In genomic region chr3:151268267-151269235, GRCh38 we compare ENCODE assay signal across 9 cellular contexts. TPM values are rescaled to one million over a fixed set of nuclear protein-coding genes. Genes with fewer than 3 reads are reported as not detected.
DNase-seq lines count a peak whose midpoint lies in the region; ATAC-seq and TF ChIP-seq lines count a peak whose summit lies in the region.
"Had no signal": no experiment of that assay in that cellular context is flagged by ENCODE, and none has a peak within 500 bp of the region (broad histone marks: within the 10 kb centered on the region; RNA-seq: fewer than 3 reads in every experiment).

No MANE protein-coding gene starts in this region.

- no peak for TF ChIP-seq CTCF in CD8-positive, alpha-beta T cell (IDR thresholded peaks at IDR 0.05)
- TF ChIP-seq CTCF in mesothelial cell of epicardium (IDR thresholded peaks at IDR 0.05; ENCODE audit: unreplicated experiment) (no peak), thyroid gland (IDR thresholded peaks at IDR 0.05) (no peak)

- no peaks in the 10 kb centered on the region for H3K36me3 ChIP-seq in CD8-positive, alpha-beta T cell (ENCODE audit: insufficient read depth, low read length)
- H3K36me3 ChIP-seq in thyroid gland: no peaks in the 10 kb centered on the region

- intact Hi-C loops in CD8-positive, alpha-beta T cell (cut with DNase I, micrococcal nuclease): loop anchor here in 1 of 2 experiments (1.0 kb wide), 1 partner anchor 10 kb away; the partner anchor contains the start of gene P2RY14
- intact Hi-C loops in thyroid gland (cut with DNase I): no loop called here

- DNase-seq in CD8-positive, alpha-beta T cell: peak in 4 of 7 experiments; percentile 27 to 60 (median 32)
- DNase-seq in activated naive CD8-positive, alpha-beta T cell treated with anti-CD3 and anti-CD28 coated beads, Interleukin-2, amount 10 ng/mL, durations not matched to agents 7 days and 5 days: peak; percentile 59
- DNase-seq in DMS 273 treated with DMSO at 0.1 percent for 48 hours (lab: John Stamatoyannopoulos, UW): no peak
- no peak for DNase-seq in NCI-H2029 treated with DMSO at 0.1 percent for 48 hours (lab: John Stamatoyannopoulos, UW)
- DNase-seq in mesothelial cell of epicardium (ENCODE audit: low spot score in 2 of 2, unreplicated experiment in 2 of 2): no peak
- no peak for DNase-seq in thyroid gland
- DNase-seq: activated effector memory CD4-positive, alpha-beta T cell treated with anti-CD3 and anti-CD28 coated beads, Interleukin-2, amount 50 U/mL, for 16 hours had no signal

- POLR2A ChIA-PET in CD8-positive, alpha-beta T cell (lab: Charles Lee): interaction anchor here (1.1 to 1.9 kb wide), 4 partner anchors 9 to 66 kb away, joined by 3 to 6 read pairs (median 4); partner anchors contain the start of genes GPR171 and P2RY14
- POLR2A ChIA-PET in activated naive CD8-positive, alpha-beta T cell treated with anti-CD3 and anti-CD28 coated beads, Interleukin-2, amount 10 ng/mL, durations not matched to agents 7 days and 5 days (lab: Charles Lee): interaction anchor here (0.6 to 1.7 kb wide), 5 partner anchors 10 to 505 kb away, joined by 4 to 9 read pairs (median 4); partner anchors contain the start of gene P2RY14

- no peaks in the 10 kb centered on the region for H3K36me3 Mint-ChIP-seq in CD8-positive, alpha-beta T cell
- H3K36me3 Mint-ChIP-seq in activated naive CD8-positive, alpha-beta T cell treated with anti-CD3 and anti-CD28 coated beads, Interleukin-2, amount 10 ng/mL, durations not matched to agents 7 days and 5 days: peaks cover 8% of the 10 kb centered on the region
- no peaks in the 10 kb centered on the region for H3K36me3 Mint-ChIP-seq in mesothelial cell of epicardium

- no peak for TF ChIP-seq POLR2A in thyroid gland (IDR thresholded peaks at IDR 0.05)

- no peaks in the 10 kb centered on the region for H3K9me3 ChIP-seq in CD8-positive, alpha-beta T cell (ENCODE audit: low read length)
- H3K9me3 ChIP-seq in thyroid gland: no peaks in the 10 kb centered on the region

- no peaks in the 10 kb centered on the region for H3K27me3 Mint-ChIP-seq in CD8-positive, alpha-beta T cell (ENCODE audit: low read depth)
- no peaks in the 10 kb centered on the region for H3K27me3 Mint-ChIP-seq in activated naive CD8-positive, alpha-beta T cell treated with anti-CD3 and anti-CD28 coated beads, Interleukin-2, amount 10 ng/mL, durations not matched to agents 7 days and 5 days
- no peaks in the 10 kb centered on the region for H3K27me3 Mint-ChIP-seq in mesothelial cell of epicardium (ENCODE audit: low read depth)

- CTCF ChIA-PET in CD8-positive, alpha-beta T cell (lab: Charles Lee): interaction anchor here (0.9 to 2.9 kb wide), 8 partner anchors 10 to 112 kb away, joined by 3 to 19 read pairs (median 6); partner anchors contain the start of gene P2RY14

- WGBS in thyroid gland, 2 donors: 91 to 94% methylated on average over 11 of the region's 11 CpGs

- H3K27me3 ChIP-seq in CD8-positive, alpha-beta T cell (ENCODE audit: insufficient read depth, low read length): no peaks in the 10 kb centered on the region
- H3K27me3 ChIP-seq in thyroid gland: no peaks in the 10 kb centered on the region

- no peak overlapping the region for H3K27ac ChIP-seq in CD8-positive, alpha-beta T cell (ENCODE audit: low read depth, low read length)
- H3K27ac ChIP-seq in thyroid gland: no peak overlapping the region

- peaks cover 13% of the 10 kb centered on the region for H3K4me1 ChIP-seq in CD8-positive, alpha-beta T cell (ENCODE audit: insufficient read depth, low read length)
- no peaks in the 10 kb centered on the region for H3K4me1 ChIP-seq in thyroid gland

- peak overlapping the region; percentile 78 for H3K4me3 Mint-ChIP-seq in CD8-positive, alpha-beta T cell
- peak overlapping the region; percentile 71 for H3K4me3 Mint-ChIP-seq in activated naive CD8-positive, alpha-beta T cell treated with anti-CD3 and anti-CD28 coated beads, Interleukin-2, amount 10 ng/mL, durations not matched to agents 7 days and 5 days
- no peak overlapping the region for H3K4me3 Mint-ChIP-seq in mesothelial cell of epicardium

- ATAC-seq in CD8-positive, alpha-beta T cell: peak; percentile 73
- ATAC-seq in GM21367 (IDR thresholded peaks at IDR 0.05; ENCODE audit: unreplicated experiment) (peak; percentile 52), HG03442 (IDR thresholded peaks at IDR 0.05; ENCODE audit: unreplicated experiment) (peak; percentile 55)
- peak; percentile 92 for ATAC-seq in activated naive CD8-positive, alpha-beta T cell treated with anti-CD3 and anti-CD28 coated beads, Interleukin-2, amount 10 ng/mL, durations not matched to agents 7 days and 5 days (ENCODE audit: low read depth)

- peaks cover 25% of the 10 kb centered on the region for H3K4me1 Mint-ChIP-seq in CD8-positive, alpha-beta T cell (ENCODE audit: low read depth)
- peaks cover 48% of the 10 kb centered on the region for H3K4me1 Mint-ChIP-seq in activated naive CD8-positive, alpha-beta T cell treated with anti-CD3 and anti-CD28 coated beads, Interleukin-2, amount 10 ng/mL, durations not matched to agents 7 days and 5 days
- peaks cover 7% of the 10 kb centered on the region for H3K4me1 Mint-ChIP-seq in mesothelial cell of epicardium

- H3K27ac Mint-ChIP-seq in CD8-positive, alpha-beta T cell: peak overlapping the region; percentile 94
- H3K27ac Mint-ChIP-seq in activated naive CD8-positive, alpha-beta T cell treated with anti-CD3 and anti-CD28 coated beads, Interleukin-2, amount 10 ng/mL, durations not matched to agents 7 days and 5 days: peak overlapping the region; percentile 92
- H3K27ac Mint-ChIP-seq in mesothelial cell of epicardium: no peak overlapping the region

- H3K9me3 Mint-ChIP-seq in CD8-positive, alpha-beta T cell: no peaks in the 10 kb centered on the region
- no peaks in the 10 kb centered on the region for H3K9me3 Mint-ChIP-seq in activated naive CD8-positive, alpha-beta T cell treated with anti-CD3 and anti-CD28 coated beads, Interleukin-2, amount 10 ng/mL, durations not matched to agents 7 days and 5 days
- H3K9me3 Mint-ChIP-seq in mesothelial cell of epicardium: no peaks in the 10 kb centered on the region

- H3K4me3 ChIP-seq in CD8-positive, alpha-beta T cell (ENCODE audit: low read depth, low read length): no peak overlapping the region
- H3K4me3 ChIP-seq in thyroid gland (replicated peaks in 1 of 3): no peak overlapping the region

RNA-seq across cellular contexts. Expression of gene P2RY14, which starts 9.8 kb away (rescaled TPM):
- total RNA-seq in CD8-positive, alpha-beta T cell: 1 to 10 TPM in 1 of 2 experiments, under 1 TPM in 1; 0.47 to 1.3 TPM
- total RNA-seq in activated naive CD8-positive, alpha-beta T cell treated with anti-CD3 and anti-CD28 coated beads, Interleukin-2, amount 10 ng/mL, durations not matched to agents 7 days and 5 days: 1 to 10 TPM; 1.2 to 1.9 TPM
- total RNA-seq in mesothelial cell of epicardium: 0.11 TPM in 1 of 3 replicates, not detected in the others
- total RNA-seq in thyroid gland: 1 to 10 TPM; 1.8 to 9.5 (median 2.5) TPM

RNA-seq across cellular contexts. Expression of gene GPR87, which starts 48.1 kb away (rescaled TPM):
- total RNA-seq in CD8-positive, alpha-beta T cell: not detected
- total RNA-seq in activated naive CD8-positive, alpha-beta T cell treated with anti-CD3 and anti-CD28 coated beads, Interleukin-2, amount 10 ng/mL, durations not matched to agents 7 days and 5 days: not detected
- 2.9 to 3.3 TPM (median 3.2 TPM) in 3 replicates for total RNA-seq in mesothelial cell of epicardium
- not detected for total RNA-seq in thyroid gland

Comparison
In these comparisons a context has a peak if more than half of its experiments do, and no peak if none do; other contexts are left out.
1. DNase-seq: peak in CD8-positive, alpha-beta T cell (4 of 7) and activated naive CD8-positive, alpha-beta T cell treated with anti-CD3 and anti-CD28 coated beads, Interleukin-2, amount 10 ng/mL, durations not matched to agents 7 days and 5 days (single experiment); none in DMS 273 treated with DMSO at 0.1 percent for 48 hours (single experiment), NCI-H2029 treated with DMSO at 0.1 percent for 48 hours (single experiment), mesothelial cell of epicardium (0 of 2) and thyroid gland (0 of 2).
2. Peak in every context shown above with its lines, with median percentiles within 50 percentile points of each other: ATAC-seq.